ENCODE assay signal across 8 cellular contexts in the genomic region with DNA sequence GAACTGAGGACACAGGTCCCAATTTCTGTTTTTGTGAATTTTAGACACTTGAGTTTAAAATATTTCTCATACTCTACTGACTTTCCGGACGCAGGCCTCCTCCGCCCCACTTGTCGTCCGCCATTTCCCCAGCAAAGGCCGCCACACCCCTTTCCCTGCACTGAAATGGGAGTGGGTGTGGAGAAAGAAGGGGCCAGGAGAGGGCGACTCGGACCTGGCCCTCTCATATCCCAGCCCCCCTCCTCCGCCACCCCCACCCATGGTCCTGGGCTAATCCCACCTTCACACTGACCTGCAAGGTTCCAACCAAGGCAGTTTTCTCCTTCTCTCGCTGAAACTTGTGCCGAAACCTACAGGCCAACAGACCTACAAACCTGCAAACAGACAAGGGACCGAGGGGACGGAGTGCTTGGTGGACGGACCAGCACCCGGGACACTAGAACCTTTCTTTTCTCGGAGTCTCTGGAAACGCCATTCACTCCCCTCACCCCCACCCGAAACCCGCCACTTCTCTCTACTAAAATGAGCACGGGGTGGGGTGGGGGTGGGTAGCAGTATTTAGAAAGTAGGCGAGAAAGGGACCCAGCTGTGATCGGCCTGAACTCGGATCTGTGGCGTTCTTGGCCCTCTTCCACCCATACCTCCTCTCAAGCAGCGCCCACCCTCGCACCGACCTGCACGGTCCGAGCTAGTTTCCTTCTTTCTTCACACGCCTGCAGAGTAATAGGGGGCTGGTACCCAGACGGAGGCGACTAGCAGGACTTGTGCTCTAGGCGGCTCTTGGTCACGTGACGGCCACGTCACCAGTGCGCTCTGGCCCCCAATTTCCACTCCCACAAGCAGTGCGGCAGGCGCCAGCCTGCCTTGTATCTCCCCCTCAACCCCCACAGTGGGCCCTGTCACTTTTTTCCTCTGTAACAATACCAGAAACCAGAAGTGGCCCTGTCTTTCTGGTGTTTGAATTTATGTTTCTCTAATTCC. TPM values are rescaled to one million over a fixed set of nuclear protein-coding genes. Genes with fewer than 3 reads are reported as not detected.
DNase-seq lines count a peak whose midpoint lies in the region; ATAC-seq and TF ChIP-seq lines count a peak whose summit lies in the region.

A gene (minus strand): TSS at position 790 of the 981 bp plus-strand sequence. CDS start 1,380 bp downstream, outside the sequence.

- no peaks in the 10 kb centered on the region for H3K36me3 ChIP-seq in liver (ENCODE audit: control insufficient read depth in 4 of 4, insufficient read depth in 3 of 4, low read depth in 1 of 4, low read length in 3 of 4)

- H3K4me1 ChIP-seq in liver (ENCODE audit: control insufficient read depth in 4 of 4, insufficient read depth in 4 of 4, low read length in 3 of 4), result peaks cover 0 to 4% (median 2%) of the 10 kb centered on the region in 4 donors

- WGBS in liver, result 2% methylated on average over 39 of the region's 39 CpGs

- TF ChIP-seq CTCF in liver (IDR thresholded peaks at IDR 0.05; ENCODE audit: low read depth, low read length, missing input control), result peak; percentile 15

- peaks cover 41% of the 10 kb centered on the region for H3K4me1 Mint-ChIP-seq in activated CD4-positive, alpha-beta T cell treated with anti-CD3 and anti-CD28 coated beads for 36 hours

- peak; percentile 70 for ATAC-seq in GM18870 (IDR thresholded peaks at IDR 0.05; ENCODE audit: unreplicated experiment)
- ATAC-seq in HG03135 (IDR thresholded peaks at IDR 0.05; ENCODE audit: unreplicated experiment), result peak; percentile 89
- ATAC-seq in activated CD4-positive, alpha-beta T cell treated with anti-CD3 and anti-CD28 coated beads for 36 hours, result peak; percentile 77

- intact Hi-C loops in activated CD4-positive, alpha-beta T cell treated with anti-CD3 and anti-CD28 coated beads for 36 hours (cut with DNase I, micrococcal nuclease), result loop anchor here in 1 of 2 experiments (5.0 kb wide), 2 partner anchors 140 to 180 kb away; no protein-coding TSS in a partner anchor

- CTCF ChIA-PET in activated CD4-positive, alpha-beta T cell treated with anti-CD3 and anti-CD28 coated beads for 36 hours (lab: Charles Lee), result no interaction called here

- peak; percentile 47 to 50 for TF ChIP-seq RAD21 in liver (IDR thresholded peaks at IDR 0.05)

- no peaks in the 10 kb centered on the region for H3K9me3 ChIP-seq in liver (ENCODE audit: control insufficient read depth in 4 of 4, low read length in 3 of 4)

- H3K27ac Mint-ChIP-seq in activated CD4-positive, alpha-beta T cell treated with anti-CD3 and anti-CD28 coated beads for 36 hours, result peak within 1 kb of the TSS; percentile 90

- DNase-seq in AG08396 (ENCODE audit: low spot score) (peak; percentile 70), NCI-H2227 treated with DMSO at 0.1 percent for 48 hours (lab: John Stamatoyannopoulos, UW) (peak; percentile 95), dermis blood vessel endothelial cell (peak; percentile 81)
- peak; percentile 82 for DNase-seq in activated CD4-positive, alpha-beta T cell treated with anti-CD3 and anti-CD28 coated beads for 36 hours
- peak; percentile 61 to 80 for DNase-seq in stimulated activated CD4-positive, alpha-beta T cell treated with anti-CD3 and anti-CD28 coated beads, Interleukin-4, amount 100 ng/mL, for 4 hours

- peak within 1 kb of the TSS; percentile 59 to 60 for H3K9ac ChIP-seq in liver (ENCODE audit: low read depth in 1 of 2, low read length in 2 of 2)

- POLR2A ChIA-PET in activated CD4-positive, alpha-beta T cell treated with anti-CD3 and anti-CD28 coated beads for 36 hours (lab: Charles Lee), result no interaction called here

- H3K4me3 Mint-ChIP-seq in activated CD4-positive, alpha-beta T cell treated with anti-CD3 and anti-CD28 coated beads for 36 hours, result peak within 1 kb of the TSS; percentile 86

- no peaks in the 10 kb centered on the region for H3K9me3 Mint-ChIP-seq in activated CD4-positive, alpha-beta T cell treated with anti-CD3 and anti-CD28 coated beads for 36 hours (ENCODE audit: low read depth)

- H3K27me3 ChIP-seq in liver (ENCODE audit: control insufficient read depth in 4 of 4, insufficient read depth in 4 of 4, low read length in 3 of 4), result no peaks in the 10 kb centered on the region

- H3K27me3 Mint-ChIP-seq in activated CD4-positive, alpha-beta T cell treated with anti-CD3 and anti-CD28 coated beads for 36 hours, result no peaks in the 10 kb centered on the region

- peak within 1 kb of the TSS; percentile 58 to 78 (median 65) for H3K4me3 ChIP-seq in liver (ENCODE audit: low read depth in 1 of 3, low read length in 3 of 3)

- H3K36me3 Mint-ChIP-seq in activated CD4-positive, alpha-beta T cell treated with anti-CD3 and anti-CD28 coated beads for 36 hours (ENCODE audit: low read depth), result peaks cover 5% of the 10 kb centered on the region

- H3K27ac ChIP-seq in liver (ENCODE audit: low read depth in 1 of 2, low read length in 2 of 2), result peak within 1 kb of the TSS; percentile 18 to 72

TF ChIP-seq in liver, 16 proteins besides CTCF, POLR2A, EP300 and RAD21:
- TF ChIP-seq YY1 (IDR thresholded peaks at IDR 0.05) (peak; percentile 80), EGR1 (IDR thresholded peaks at IDR 0.05; ENCODE audit: low read depth in 2 of 2) (no peak)

RNA-seq across cellular contexts. Expression of the gene that starts here (rescaled TPM):
- total RNA-seq in activated CD4-positive, alpha-beta T cell treated with anti-CD3 and anti-CD28 coated beads for 36 hours, result 10 to 100 TPM; 40.2 to 56.0 TPM
- total RNA-seq in dermis blood vessel endothelial cell (39.2 and 42.0 TPM in 2 replicates), liver (10 to 100 TPM in 1 of 2 donors, 1 to 10 TPM in 1; 6.9 to 11.7 TPM)
- polyA plus RNA-seq in liver, result 10 to 100 TPM; 12.6 to 13.3 TPM

Comparison
In these comparisons a context has a peak if more than half of its experiments do, and no peak if none do; other contexts are left out.
1. Peak in every context shown above with its lines: DNase-seq, ATAC-seq, H3K4me3 ChIP-seq and H3K27ac ChIP-seq.